In the genomic region with DNA sequence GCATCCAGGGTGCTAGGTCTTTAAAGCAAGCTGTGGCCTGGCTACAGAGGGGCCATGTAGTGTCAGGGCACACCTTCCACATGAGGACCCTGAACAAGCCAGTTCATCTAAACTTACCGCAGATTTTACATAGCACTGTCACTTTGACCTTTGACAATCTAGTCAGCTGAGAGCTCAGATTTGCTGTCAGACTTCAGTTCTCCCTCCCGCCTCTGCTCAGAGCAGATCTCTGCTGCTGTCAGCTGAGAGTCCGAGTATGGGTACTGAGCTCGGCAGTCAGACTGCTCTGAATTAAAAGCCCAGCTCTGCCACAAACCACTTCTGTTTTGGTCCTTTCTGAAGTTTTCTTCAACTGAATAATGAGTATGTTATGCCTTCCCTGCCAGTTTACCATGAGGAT, we compare ENCODE assay signal across 18 cellular contexts.
"Had no signal": no experiment of that assay in that cellular context is flagged by ENCODE, and none has a peak within 500 bp of the region (broad histone marks: within the 10 kb centered on the region; RNA-seq: fewer than 3 reads in every experiment).

No MANE protein-coding gene starts in this region.

- DNase-seq: activated CD4-positive, CD25-positive, alpha-beta regulatory T cell treated with anti-CD3 and anti-CD28 coated beads, Interleukin-2, amount 50 U/mL, for 72 hours; activated naive CD4-positive, alpha-beta T cell; activated naive CD8-positive, alpha-beta T cell treated with anti-CD3 and anti-CD28 coated beads, Interleukin-2, amount 10 ng/mL, durations not matched to agents 7 days and 5 days; activated T-cell treated with anti-CD3 and anti-CD28 coated beads for 4 hours; anterior cingulate cortex; hypothalamus; kidney; midbrain; pancreas; stimulated activated CD4-positive, alpha-beta T cell treated with anti-CD3 and anti-CD28 coated beads, Interleukin-4, amount 100 ng/mL, for 24 hours; stimulated activated naive CD4-positive, alpha-beta T cell treated with Interleukin-2 at 50 U/mL for 16 hours; substantia nigra; T-helper 1 cell; T1000; transverse colon had no signal

- H3K27ac ChIP-seq: pancreas had no signal

- H3K27me3 ChIP-seq: pancreas, transverse colon had no signal

- ATAC-seq: esophagus mucosa, pancreas, SK-N-SH treated with all-trans-retinoic acid at 6 μM for 48 hours had no signal

- H3K9me3 ChIP-seq: pancreas, transverse colon had no signal

- H3K4me3 ChIP-seq: lung, pancreas, transverse colon had no signal

- H3K4me1 ChIP-seq: pancreas had no signal

- H3K36me3 ChIP-seq: pancreas, transverse colon had no signal
